ENCODE assay signal across 30 cellular contexts in genomic region chr16:48641770-48642169, GRCh38.
"Had no signal": no experiment of that assay in that cellular context is flagged by ENCODE, and none has a peak within 500 bp of the region (broad histone marks: within the 10 kb centered on the region; RNA-seq: fewer than 3 reads in every experiment).

No MANE protein-coding gene starts in this region.

- H3K4me1 ChIP-seq: left ventricle myocardium inferior, neural progenitor cell, parathyroid adenoma, psoas muscle, right lobe of liver, stomach, testis, thyroid gland, transverse colon, upper lobe of left lung, vagina had no signal

- H3K4me1 Mint-ChIP-seq: immature natural killer cell, mesothelial cell of epicardium, naive B cell, natural killer cell, nephron progenitor cell, neural progenitor cell had no signal

- H3K4me3 Mint-ChIP-seq: immature natural killer cell, mesothelial cell of epicardium, naive B cell, natural killer cell, nephron progenitor cell, neural progenitor cell had no signal

- H3K9ac ChIP-seq: neural progenitor cell, parathyroid adenoma had no signal

- H3K27ac Mint-ChIP-seq: immature natural killer cell, mesothelial cell of epicardium, naive B cell, natural killer cell, nephron progenitor cell, neural progenitor cell had no signal

- H3K79me2 ChIP-seq: parathyroid adenoma had no signal

- H3K4me3 ChIP-seq: left ventricle myocardium inferior, lung, neural progenitor cell, psoas muscle, right lobe of liver, smooth muscle cell, stomach, testis, thyroid gland, transverse colon, upper lobe of left lung, vagina had no signal

- H3K4me2 ChIP-seq: neural progenitor cell, smooth muscle cell had no signal

- FAIRE-seq: islet of Langerhans, kidney had no signal

- DNase-seq: hypothalamus; immature natural killer cell; kidney; left colon; left ventricle myocardium inferior; mesendoderm; naive B cell; natural killer cell; nephron progenitor cell; occipital lobe; psoas muscle; right lobe of liver; stimulated activated CD4-positive, alpha-beta T cell treated with anti-CD3 and anti-CD28 coated beads, Interleukin-1b, Interleukin-23, amount 100 ng/mL, for 48 hours; stimulated activated CD4-positive, alpha-beta T cell treated with anti-CD3 and anti-CD28 coated beads, Interleukin-2, amount 100 ng/mL, for 48 hours; stimulated activated CD4-positive, alpha-beta T cell treated with anti-CD3 and anti-CD28 coated beads, Interleukin-4, amount 100 ng/mL, for 4 hours; stimulated activated CD8-positive, alpha-beta memory T cell treated with anti-CD3 and anti-CD28 coated beads, Interleukin-4, amount 100 ng/mL, for 48 hours; stimulated activated naive CD4-positive, alpha-beta T cell; stomach; testis; thyroid gland; transverse colon; upper lobe of left lung had no signal

- H3K36me3 Mint-ChIP-seq: mesothelial cell of epicardium, neural progenitor cell had no signal

- H3K27ac ChIP-seq: left ventricle myocardium inferior, neural progenitor cell, neutrophil, parathyroid adenoma, psoas muscle, right lobe of liver, stomach, testis, thyroid gland, transverse colon, upper lobe of left lung, vagina had no signal

- H3K27me3 ChIP-seq: neural progenitor cell, right lobe of liver, stomach, testis, thyroid gland, transverse colon, upper lobe of left lung, vagina had no signal

- H2AFZ ChIP-seq: neural progenitor cell, parathyroid adenoma had no signal

- H3K9me3 ChIP-seq: neutrophil, psoas muscle, right lobe of liver, testis, thyroid gland had no signal

- H3K36me3 ChIP-seq: left ventricle myocardium inferior, neural progenitor cell, neutrophil, right lobe of liver, stomach, thyroid gland, transverse colon, upper lobe of left lung, vagina had no signal

- ATAC-seq: left colon, natural killer cell, psoas muscle, right lobe of liver had no signal
